In the genomic region with DNA sequence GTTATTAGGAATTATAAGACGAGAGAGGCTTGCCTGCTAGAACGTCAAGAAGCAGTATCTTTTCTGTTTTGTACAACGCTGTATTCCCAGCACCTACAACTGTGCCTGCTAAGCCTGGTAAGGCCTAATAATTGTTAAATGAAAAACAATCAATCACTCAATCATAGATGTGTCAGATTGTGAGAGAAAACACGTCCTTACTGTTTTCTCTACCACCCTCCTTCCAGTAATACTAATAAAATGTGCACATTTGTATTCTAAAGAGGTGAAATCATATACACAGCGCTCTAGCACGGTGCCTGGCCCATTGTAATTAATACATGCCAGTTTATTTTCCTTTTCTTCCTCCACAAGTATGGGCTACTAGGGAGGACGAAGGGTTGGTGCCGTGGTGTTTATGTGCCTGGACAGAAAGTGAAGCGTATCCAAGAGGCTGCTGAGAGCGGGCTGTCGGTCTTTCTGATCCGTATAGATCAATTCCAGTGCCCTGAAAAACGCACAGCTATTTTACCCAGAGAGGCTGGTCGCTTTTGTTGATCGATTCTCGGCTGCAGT, we compare ENCODE assay signal across 9 cellular contexts. TPM values are rescaled to one million over a fixed set of nuclear protein-coding genes. Genes with fewer than 3 reads are reported as not detected.
DNase-seq lines count a peak whose midpoint lies in the region; ATAC-seq and TF ChIP-seq lines count a peak whose summit lies in the region.
"Had no signal": no experiment of that assay in that cellular context is flagged by ENCODE, and none has a peak within 500 bp of the region (broad histone marks: within the 10 kb centered on the region; RNA-seq: fewer than 3 reads in every experiment).

No MANE protein-coding gene starts in this region.

- 7% methylated on average over 5 of the region's 16 CpGs; no CpG with 5 or more reads in 1 of the 2 experiments for WGBS in IMR-90 (ENCODE audit: extremely low coverage in 2 of 2, insufficient read length in 1 of 2), 2 experiments
- WGBS in ectodermal cell, 2 experiments, result 36 to 38% methylated on average over 14 to 16 of the region's 16 CpGs

- peak overlapping the region; percentile 83 for H2AFZ ChIP-seq in IMR-90 (replicated peaks; ENCODE audit: low read length, poor library complexity)

- ATAC-seq in IMR-90 (ENCODE audit: low read depth), result no peak
- peak; percentile 1 for ATAC-seq in omental fat pad (ENCODE audit: low FRiP score)
- ATAC-seq: activated CD4-positive, CD25-positive, alpha-beta regulatory T cell treated with anti-CD3 and anti-CD28 coated beads, Interleukin-2, amount 50 U/mL, for 24 hours had no signal

- in situ Hi-C loops in IMR-90 (cut with MboI; ENCODE audit: low sequenced_read_pairs), result no loop called here

- POLR2A ChIA-PET in IMR-90 (lab: Charles Lee; ENCODE audit: unreplicated experiment), result no interaction called here

- no peak overlapping the region for H4K5ac ChIP-seq in IMR-90 (ENCODE audit: low read depth, low read length)

- no peak overlapping the region for H3K4ac ChIP-seq in IMR-90 (ENCODE audit: low read depth, low read length)

- H4K20me1 ChIP-seq in BLaER1 (peaks cover 23% of the 10 kb centered on the region), IMR-90 (ENCODE audit: insufficient read depth, low read length) (no peaks in the 10 kb centered on the region)

- no peak overlapping the region for H3K56ac ChIP-seq in IMR-90 (ENCODE audit: extremely low read depth, insufficient read depth, low read length)

- TF ChIP-seq CTCF in IMR-90 (conservative IDR thresholded peaks at IDR 0.05; ENCODE audit: low read depth, low read length) (no peak), omental fat pad (IDR thresholded peaks at IDR 0.05) (no peak)

- DNase-seq in IMR-90, result no peak
- DNase-seq in omental fat pad (ENCODE audit: low spot score), result no peak
- DNase-seq in NCI-H226, result no peak
- DNase-seq in NCI-H510A treated with DMSO at 0.1 percent for 48 hours (lab: John Stamatoyannopoulos, UW), result no peak
- no peak for DNase-seq in NCI-H2081 treated with DMSO at 0.1 percent for 48 hours (lab: John Stamatoyannopoulos, UW)
- no peak for DNase-seq in GM19240 (ENCODE audit: insufficient read length, low spot score)

- dilution Hi-C loops in IMR-90 (cut with HindIII; ENCODE audit: low sequenced_read_pairs, unreplicated experiment), result no loop called here

- CTCF ChIA-PET in IMR-90 (lab: Yijun Ruan, JAX), result interaction anchor here (0.5 kb wide), 1 partner anchor 228 kb away, joined by 3 read pairs; no protein-coding TSS in a partner anchor

- H3K14ac ChIP-seq in IMR-90 (replicated peaks; ENCODE audit: low read depth, low read length), result no peak overlapping the region

- H2BK20ac ChIP-seq in IMR-90 (ENCODE audit: low read depth, low read length), result no peak overlapping the region

- H3K18ac ChIP-seq in IMR-90 (ENCODE audit: low read depth, low read length), result no peak overlapping the region

- H3K9me3 ChIP-seq in BLaER1 (peaks cover 2% of the 10 kb centered on the region), IMR-90 (ENCODE audit: control insufficient read depth, insufficient read depth, low read length) (no peaks in the 10 kb centered on the region), ectodermal cell (ENCODE audit: control insufficient read depth, low read length) (no peaks in the 10 kb centered on the region)

- no peak overlapping the region for H2BK15ac ChIP-seq in IMR-90 (ENCODE audit: low read depth, low read length)

- H3K27ac ChIP-seq in BLaER1 (peak overlapping the region; percentile 96), IMR-90 (ENCODE audit: insufficient read depth, low read length) (no peak overlapping the region), ectodermal cell (ENCODE audit: insufficient read depth, low read depth, low read length, poor library complexity, severe bottlenecking) (no peak overlapping the region)

- H3K27me3 ChIP-seq in BLaER1, result no peaks in the 10 kb centered on the region
- peaks cover 17% of the 10 kb centered on the region for H3K27me3 ChIP-seq in IMR-90 (ENCODE audit: control insufficient read depth, insufficient read depth, low read length)
- peaks cover 64% of the 10 kb centered on the region for H3K27me3 ChIP-seq in ectodermal cell (ENCODE audit: control insufficient read depth, insufficient read depth, low read length, poor library complexity, severe bottlenecking)

- no peak overlapping the region for H4K8ac ChIP-seq in IMR-90 (ENCODE audit: low read depth in 2 of 2, low read length in 2 of 2)

- no peaks in the 10 kb centered on the region for H3K36me3 ChIP-seq in BLaER1
- no peaks in the 10 kb centered on the region for H3K36me3 ChIP-seq in IMR-90 (ENCODE audit: control insufficient read depth, insufficient read depth, low read length)
- H3K36me3 ChIP-seq in ectodermal cell (ENCODE audit: control insufficient read depth, insufficient read depth, low read length), result no peaks in the 10 kb centered on the region

- no peaks in the 10 kb centered on the region for H3K79me1 ChIP-seq in IMR-90 (ENCODE audit: low read depth in 1 of 2, low read length in 2 of 2)

- H3K4me2 ChIP-seq in BLaER1 (peak overlapping the region; percentile 92), IMR-90 (ENCODE audit: low read depth, low read length) (peak overlapping the region; percentile 10)

- no peak overlapping the region for H2BK120ac ChIP-seq in IMR-90 (ENCODE audit: low read depth, low read length)

- H3K4me3 ChIP-seq in BLaER1, result peak overlapping the region; percentile 82
- H3K4me3 ChIP-seq in IMR-90 (ENCODE audit: insufficient read depth, low read depth, low read length), result no peak overlapping the region
- H3K4me3 ChIP-seq in ectodermal cell (ENCODE audit: insufficient read depth, low read depth, low read length), result peak overlapping the region; percentile 65

- H3K4me1 ChIP-seq in BLaER1 (peaks cover 31% of the 10 kb centered on the region), IMR-90 (ENCODE audit: control insufficient read depth, insufficient read depth, low read length) (0 out of 2 replicates have a peak, but pooled peaks cover 2% of the 10 kb centered on the region), ectodermal cell (ENCODE audit: control insufficient read depth, insufficient read depth, low read length) (peaks cover 8% of the 10 kb centered on the region)

- no peak for TF ChIP-seq RAD21 in IMR-90 (IDR thresholded peaks at IDR 0.05; ENCODE audit: low read length)

- no peak for TF ChIP-seq POLR2A in IMR-90 (IDR thresholded peaks at IDR 0.05; ENCODE audit: low read depth, low read length)

- H3K23ac ChIP-seq in IMR-90 (ENCODE audit: low read depth, low read length), result no peak overlapping the region

- no TSS peak for BruUV-seq in IMR-90 (replicated peaks; lab: Mats Ljungman, UMichigan)

- no peak overlapping the region for H2AK5ac ChIP-seq in IMR-90 (ENCODE audit: low read depth, low read length)

- H2AK9ac ChIP-seq in IMR-90 (replicated peaks; ENCODE audit: low read depth, low read length, poor library complexity), result no peak overlapping the region

- H3K9ac ChIP-seq in BLaER1 (peak overlapping the region; percentile 89), IMR-90 (ENCODE audit: low read depth, low read length) (no peak overlapping the region)

- intact Hi-C loops in IMR-90 (cut with micrococcal nuclease), result loop anchor here (10.0 kb wide), 1 partner anchor 1098 kb away; no protein-coding TSS in a partner anchor

- H2BK5ac ChIP-seq in IMR-90 (ENCODE audit: low read depth, low read length, poor library complexity, severe bottlenecking), result no peak overlapping the region

- H3K9me1 ChIP-seq in IMR-90 (ENCODE audit: insufficient read depth, low read length), result no peaks in the 10 kb centered on the region

- no peak overlapping the region for H4K91ac ChIP-seq in IMR-90 (ENCODE audit: insufficient read depth, low read depth, low read length)

TF ChIP-seq in IMR-90, 13 proteins besides CTCF, POLR2A, EP300 and RAD21:
- TF ChIP-seq SMC3 (IDR thresholded peaks at IDR 0.05; ENCODE audit: low read depth, low read length), result no peak
- TF ChIP-seq BHLHE40 (IDR thresholded peaks at IDR 0.05; ENCODE audit: low read depth, low read length), result no peak

RNA-seq across cellular contexts. Expression of gene AUTS2, which starts 1.5 kb away (rescaled TPM):
- total RNA-seq in IMR-90 (2012; rRNA removed), result 0.90 and 1.4 TPM in 2 replicates
- polyA plus RNA-seq in IMR-90 (2012; rRNA removed), result 3.0 and 3.5 TPM in 2 replicates
- 2.1 and 7.7 TPM in 2 replicates for polyA plus RNA-seq in IMR-90 (2012; cell fraction: cytosol; rRNA removed)
- polyA plus RNA-seq in IMR-90 (2012; cell fraction: nucleus; rRNA removed; ENCODE audit: low replicate concordance), result 8.7 and 12.6 TPM in 2 replicates
- 96.2 TPM for polyA plus RNA-seq in ectodermal cell (2013, experiment 1 of 4)
- polyA plus RNA-seq in ectodermal cell (2013, experiment 2 of 4), result 125 TPM
- 84.1 TPM for polyA plus RNA-seq in ectodermal cell (2013, experiment 3 of 4)
- 98.0 TPM for polyA plus RNA-seq in ectodermal cell (2013, experiment 4 of 4)
- total RNA-seq in omental fat pad, result 10 to 100 TPM; 13.2 to 27.0 (median 21.2) TPM
